12 cellular contexts compared by ENCODE assay signal in genomic region chr14:74660863-74661262, GRCh38.
"Had no signal": no experiment of that assay in that cellular context is flagged by ENCODE, and none has a peak within 500 bp of the region (broad histone marks: within the 10 kb centered on the region; RNA-seq: fewer than 3 reads in every experiment).

No MANE protein-coding gene starts in this region.

- FAIRE-seq: urothelium cell line had no signal

- H3K27ac ChIP-seq: neutrophil had no signal

- DNase-seq: amniotic stem cell; endodermal cell; glutamatergic neuron; immature natural killer cell; mammary epithelial cell; naive thymus-derived CD4-positive, alpha-beta T cell; sigmoid colon; stimulated activated CD4-positive, alpha-beta T cell treated with anti-CD3 and anti-CD28 coated beads, Interleukin-2, amount 100 ng/mL, for 24 hours; stimulated activated naive B cell treated with anti-CD40 and anti-IgM and Interleukin-4, amounts not matched to agents 10 μg/mL and 1 μg/mL and 100 μg/mL, for 72 hours had no signal

- H3K9me3 ChIP-seq: neutrophil, sigmoid colon had no signal

- ATAC-seq: activated CD4-positive, CD25-positive, alpha-beta regulatory T cell treated with anti-CD3 and anti-CD28 coated beads, Interleukin-2, amount 50 U/mL, for 24 hours; naive thymus-derived CD4-positive, alpha-beta T cell; stimulated activated naive B cell treated with anti-CD40 and anti-IgM and Interleukin-4, amounts not matched to agents 10 μg/mL and 1 μg/mL and 100 μg/mL, for 72 hours had no signal

- H3K27me3 ChIP-seq: neutrophil, sigmoid colon had no signal

- H3K4me3 ChIP-seq: sigmoid colon had no signal
